ENCODE assay signal across 1 cellular context in genomic region chr1:206803221-206803730, GRCh38.
TF ChIP-seq lines count a peak whose summit lies in the region.

No MANE protein-coding gene starts in this region.

TF ChIP-seq in IMR-90, 13 proteins besides CTCF, POLR2A, EP300 and RAD21 (continued from another document):
- TF ChIP-seq ELK1 (IDR thresholded peaks at IDR 0.05; ENCODE audit: borderline replicate concordance, low read depth, low read length) (no peak), RCOR1 (IDR thresholded peaks at IDR 0.05; ENCODE audit: insufficient replicate concordance, low read length) (no peak), SMC3 (IDR thresholded peaks at IDR 0.05; ENCODE audit: low read depth, low read length) (no peak), MAFK (IDR thresholded peaks at IDR 0.05; ENCODE audit: low read depth, low read length) (no peak), MAZ (IDR thresholded peaks at IDR 0.05; ENCODE audit: borderline replicate concordance, low read depth, low read length) (no peak), NFE2L2 (IDR thresholded peaks at IDR 0.05; ENCODE audit: low read depth, low read length) (no peak), RFX5 (IDR thresholded peaks at IDR 0.05; ENCODE audit: low read depth, low read length) (no peak), BHLHE40 (IDR thresholded peaks at IDR 0.05; ENCODE audit: low read depth, low read length) (no peak), CHD1 (IDR thresholded peaks at IDR 0.05; ENCODE audit: low read depth, low read length) (no peak), MXI1 (IDR thresholded peaks at IDR 0.05; ENCODE audit: borderline replicate concordance, low read depth, low read length) (no peak), CEBPB (IDR thresholded peaks at IDR 0.05; ENCODE audit: low read depth, low read length) (no peak)
